ENCODE assay signal across 11 cellular contexts in genomic region chr16:3460121-3460520, GRCh38. TPM values are rescaled to one million over a fixed set of nuclear protein-coding genes. Genes with fewer than 3 reads are reported as not detected.
DNase-seq lines count a peak whose midpoint lies in the region; ATAC-seq and TF ChIP-seq lines count a peak whose summit lies in the region.
"Had no signal": no experiment of that assay in that cellular context is flagged by ENCODE, and none has a peak within 500 bp of the region (broad histone marks: within the 10 kb centered on the region; RNA-seq: fewer than 3 reads in every experiment).

No MANE protein-coding gene starts in this region.

- H3K9me3 Mint-ChIP-seq in HFFc6 (no peaks in the 10 kb centered on the region), brain (no peaks in the 10 kb centered on the region), natural killer cell (no peaks in the 10 kb centered on the region)

- ATAC-seq in natural killer cell = no peak

- no peaks in the 10 kb centered on the region; the same call in 1 of the 2 replicates for H3K27me3 Mint-ChIP-seq in HFFc6 (ENCODE audit: insufficient read depth)
- H3K27me3 Mint-ChIP-seq in brain = peaks cover 5% of the 10 kb centered on the region
- no peaks in the 10 kb centered on the region for H3K27me3 Mint-ChIP-seq in natural killer cell (ENCODE audit: low read depth in 2 of 2)

- H3K4me3 Mint-ChIP-seq in HFFc6 (peak overlapping the region; percentile 94), brain (peak overlapping the region; percentile 92 to 98 (median 94)), natural killer cell (peak overlapping the region; percentile 62)

- H3K4me1 Mint-ChIP-seq in HFFc6 (ENCODE audit: low read depth) = peaks cover 48% of the 10 kb centered on the region
- peaks cover 57% of the 10 kb centered on the region for H3K4me1 Mint-ChIP-seq in brain
- H3K4me1 Mint-ChIP-seq in natural killer cell = peaks cover 51 to 54% of the 10 kb centered on the region in 2 donors

- peak overlapping the region; percentile 0; the same call in 1 of the 2 replicates for H3K4me3 ChIP-seq in AG10803 (ENCODE audit: low read length)
- H3K4me3 ChIP-seq: SJCRH30 had no signal

- TF ChIP-seq CTCF in AG10803 (conservative IDR thresholded peaks at IDR 0.05; ENCODE audit: low read length) (no peak), HFFc6 (IDR thresholded peaks at IDR 0.05) (no peak), brain (conservative IDR thresholded peaks at IDR 0.05) (no peak), natural killer cell (IDR thresholded peaks at IDR 0.05) (no peak)

- H3K36me3 Mint-ChIP-seq in HFFc6 (ENCODE audit: low read depth) = peaks cover 4% of the 10 kb centered on the region; the same call in 1 of the 2 replicates
- peaks cover 7% of the 10 kb centered on the region for H3K36me3 Mint-ChIP-seq in brain
- H3K36me3 Mint-ChIP-seq in natural killer cell = no peaks in the 10 kb centered on the region

- DNase-seq in AG10803 (ENCODE audit: low read depth) = no peak
- no peak for DNase-seq in HFFc6
- DNase-seq in natural killer cell = no peak
- no peak for DNase-seq in kidney glomerular epithelial cell (lab: John Stamatoyannopoulos, UW)
- DNase-seq in kidney tubule cell (ENCODE audit: low spot score) = no peak
- DNase-seq in stimulated activated CD4-positive, alpha-beta T cell treated with anti-CD3 and anti-CD28 coated beads, Interleukin-2, amount 100 ng/mL, for 48 hours = no peak
- no peak for DNase-seq in LoVo (ENCODE audit: low spot score)
- DNase-seq: NCI-H2029 treated with DMSO at 0.1 percent for 48 hours, SJCRH30 had no signal

- intact Hi-C loops in natural killer cell (cut with micrococcal nuclease) = loop anchor here (10.0 kb wide), 1 partner anchor 275 kb away; the partner anchor contains the start of gene OR1F1

- H3K27ac Mint-ChIP-seq in HFFc6 (peak overlapping the region; percentile 96), brain (peak overlapping the region in 4 of 5 experiments; percentile 9 to 98 (median 82)), natural killer cell (peak overlapping the region; percentile 91)

RNA-seq across cellular contexts. Expression of gene NAA60, which starts 16.6 kb away (rescaled TPM):
- 10 to 100 TPM; 30.7 to 44.6 (median 34.6) TPM for total RNA-seq in HFFc6 (2021; fragmentation: NEBNext Ultra II Directional; extraction: Animal tissue kit (Norgen Biotek cat#: 25700))
- 64.4 TPM for polyA plus RNA-seq in brain (ENCODE audit: insufficient read depth, low read depth, low replicate concordance)
- total RNA-seq in natural killer cell = 10 to 100 TPM; 45.1 to 69.0 (median 58.9) TPM

RNA-seq across cellular contexts. Expression of gene ZNF597, which starts 16.8 kb away (rescaled TPM):
- total RNA-seq in HFFc6 (2021; fragmentation: NEBNext Ultra II Directional; extraction: Animal tissue kit (Norgen Biotek cat#: 25700)) = 1 to 10 TPM; 1.6 to 2.3 (median 1.8) TPM
- polyA plus RNA-seq in brain (ENCODE audit: insufficient read depth, low read depth, low replicate concordance) = 0.78 TPM
- total RNA-seq in natural killer cell = 1 to 10 TPM; 1.8 to 3.5 (median 2.8) TPM

RNA-seq across cellular contexts. Expression of gene C16orf90, which starts 35.2 kb away (rescaled TPM):
- not detected for total RNA-seq in HFFc6 (2021; fragmentation: NEBNext Ultra II Directional; extraction: Animal tissue kit (Norgen Biotek cat#: 25700))
- not detected for polyA plus RNA-seq in brain (ENCODE audit: insufficient read depth, low read depth, low replicate concordance)
- total RNA-seq in natural killer cell = not detected
- total RNA-seq: renal cortical epithelial cell, SJCRH30 had no signal

RNA-seq across cellular contexts. Expression of gene CLUAP1, which starts 40.7 kb away (rescaled TPM):
- 10 to 100 TPM; 22.8 to 28.5 (median 25.8) TPM for total RNA-seq in HFFc6 (2021; fragmentation: NEBNext Ultra II Directional; extraction: Animal tissue kit (Norgen Biotek cat#: 25700))
- 29.2 TPM for polyA plus RNA-seq in brain (ENCODE audit: insufficient read depth, low read depth, low replicate concordance)
- 1 to 10 TPM; 4.0 to 6.2 (median 4.7) TPM for total RNA-seq in natural killer cell

RNA-seq across cellular contexts. Expression of gene ZNF174, which starts 59.1 kb away (rescaled TPM):
- 10 to 100 TPM in 3 of 6 experiments, 1 to 10 TPM in 3; 8.6 to 10.7 (median 10.1) TPM for total RNA-seq in HFFc6 (2021; fragmentation: NEBNext Ultra II Directional; extraction: Animal tissue kit (Norgen Biotek cat#: 25700))
- polyA plus RNA-seq in brain (ENCODE audit: insufficient read depth, low read depth, low replicate concordance) = 14.5 TPM
- 1 to 10 TPM; 3.5 to 9.0 (median 7.5) TPM for total RNA-seq in natural killer cell
